ENCODE assay signal across 8 cellular contexts in the genomic region with DNA sequence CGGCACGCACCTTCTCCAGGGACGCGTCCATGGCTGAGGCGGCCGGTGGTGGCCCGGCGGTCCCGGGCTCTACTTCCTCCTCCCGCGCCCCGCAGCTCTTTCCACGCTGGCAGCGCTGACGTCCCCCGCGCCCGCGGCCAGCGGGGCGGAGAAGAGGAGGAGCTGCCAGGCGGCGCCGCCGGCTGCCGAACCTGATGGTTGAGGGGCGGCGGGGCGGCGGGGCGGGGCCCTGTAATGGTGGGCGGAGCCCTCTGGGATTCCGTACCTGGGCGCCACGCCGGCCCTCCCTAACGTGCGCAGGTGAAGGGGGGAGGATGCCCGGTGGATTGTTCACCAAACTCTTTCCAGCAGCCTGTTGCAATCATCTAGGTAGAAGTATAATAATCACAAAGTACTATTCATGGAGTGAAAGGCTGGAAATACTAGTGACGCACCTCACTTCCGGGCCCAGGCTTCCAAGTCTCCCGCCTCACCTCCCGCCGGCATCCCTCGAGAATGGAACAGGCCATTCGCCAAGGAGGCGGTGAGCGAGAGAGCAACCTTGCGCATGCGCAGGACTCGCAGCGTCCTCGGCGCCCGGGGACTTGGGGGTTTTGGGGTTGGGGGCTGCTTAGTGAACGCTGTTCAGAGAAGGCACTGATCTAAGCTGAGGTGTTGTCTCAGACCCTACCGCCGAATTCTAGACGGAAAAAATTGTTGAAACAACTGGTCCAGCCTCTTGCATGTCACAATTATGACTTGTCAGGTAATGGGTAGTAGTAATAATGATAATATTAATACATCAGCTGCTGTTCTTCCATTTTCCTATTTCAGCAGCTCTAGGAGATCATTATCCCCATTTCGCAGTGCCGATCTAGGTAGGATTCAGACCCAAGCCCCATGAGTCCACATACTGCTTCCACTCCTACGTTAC. TPM values are rescaled to one million over a fixed set of nuclear protein-coding genes. Genes with fewer than 3 reads are reported as not detected.
DNase-seq lines count a peak whose midpoint lies in the region; ATAC-seq and TF ChIP-seq lines count a peak whose summit lies in the region.
"Not testable (repeated sequence)": the region's sequence is repeated elsewhere in the genome, so short reads cannot be mapped to it uniquely, and the experiment has no call there.

No MANE protein-coding gene starts in this region.

- not testable (repeated sequence) for H3K9me3 Mint-ChIP-seq in CD8-positive, alpha-beta memory T cell; activated CD4-positive, alpha-beta memory T cell treated with anti-CD3 and anti-CD28 coated beads for 36 hours

- peaks cover 7 to 23% (median 15%) of the 10 kb centered on the region in 3 donors for H3K4me1 Mint-ChIP-seq in CD8-positive, alpha-beta memory T cell
- H3K4me1 Mint-ChIP-seq in activated CD4-positive, alpha-beta memory T cell treated with anti-CD3 and anti-CD28 coated beads for 36 hours (ENCODE audit: low read depth) = not testable (repeated sequence)

- not testable (repeated sequence) for H3K27me3 ChIP-seq in CD8-positive, alpha-beta memory T cell (ENCODE audit: insufficient read depth, low read length, poor library complexity, severe bottlenecking); HL-60 (ENCODE audit: insufficient read depth, poor library complexity, severe bottlenecking); dorsolateral prefrontal cortex

- POLR2A ChIA-PET in CD8-positive, alpha-beta memory T cell (lab: Charles Lee); activated CD4-positive, alpha-beta memory T cell treated with anti-CD3 and anti-CD28 coated beads for 36 hours (lab: Charles Lee): not testable (repeated sequence)

- WGBS in lower leg skin, 2 donors = 2% methylated on average over 21 to 27 of the region's 62 CpGs

- peak overlapping the region; percentile 64 for H3K27ac ChIP-seq in CD8-positive, alpha-beta memory T cell (ENCODE audit: low read depth, low read length)
- peak overlapping the region; percentile 76 for H3K27ac ChIP-seq in HL-60 (replicated peaks)
- H3K27ac ChIP-seq in dorsolateral prefrontal cortex = peak overlapping the region in 53 of 59 donors; percentile 8 to 89 (median 72)

- H3K36me3 Mint-ChIP-seq in CD8-positive, alpha-beta memory T cell; activated CD4-positive, alpha-beta memory T cell treated with anti-CD3 and anti-CD28 coated beads for 36 hours: not testable (repeated sequence)

- not testable (repeated sequence) for H3K36me3 ChIP-seq in CD8-positive, alpha-beta memory T cell (ENCODE audit: insufficient read depth, low read length)

- CTCF ChIA-PET in CD8-positive, alpha-beta memory T cell (lab: Charles Lee); activated CD4-positive, alpha-beta memory T cell treated with anti-CD3 and anti-CD28 coated beads for 36 hours (lab: Charles Lee): not testable (repeated sequence)

- TF ChIP-seq CTCF in HL-60 (IDR thresholded peaks at IDR 0.05; ENCODE audit: insufficient read depth, low read length); lower leg skin (IDR thresholded peaks at IDR 0.05): not testable (repeated sequence)
- TF ChIP-seq CTCF in dorsolateral prefrontal cortex (IDR thresholded peaks at IDR 0.05 in 54 of 56, conservative IDR thresholded peaks at IDR 0.05 in 2 of 56; ENCODE audit: low read depth in 1 of 56, partially characterized antibody in 56 of 56) = peak in 5 of 56 donors; percentile 5 to 29 (median 13)

- peak; percentile 71 for ATAC-seq in GM19468 (IDR thresholded peaks at IDR 0.05; ENCODE audit: extremely low read depth, unreplicated experiment)

- peak; percentile 91 to 94 (median 92) for DNase-seq in CD8-positive, alpha-beta memory T cell
- peak; percentile 73 to 88 for DNase-seq in HL-60 (ENCODE audit: low read depth in 1 of 2, low spot score in 1 of 2)
- DNase-seq in NCI-H82 (lab: John Stamatoyannopoulos, UW) = peak; percentile 95
- DNase-seq in activated CD4-positive, alpha-beta memory T cell treated with anti-CD3 and anti-CD28 coated beads for 36 hours = peak; percentile 93
- peak; percentile 65 to 92 (median 78) for DNase-seq in dorsolateral prefrontal cortex
- DNase-seq in lower leg skin (ENCODE audit: low spot score in 2 of 2) = peak; percentile 77 to 97
- DNase-seq in stimulated activated CD4-positive, alpha-beta T cell treated with anti-CD3 and anti-CD28 coated beads, Interleukin-4, amount 100 ng/mL, for 4 hours = peak; percentile 91 to 92

- not testable (repeated sequence) for H3K4me1 ChIP-seq in CD8-positive, alpha-beta memory T cell (ENCODE audit: insufficient read depth, low read length)

- peak overlapping the region; percentile 75 to 97 (median 92) for H3K27ac Mint-ChIP-seq in CD8-positive, alpha-beta memory T cell
- H3K27ac Mint-ChIP-seq in activated CD4-positive, alpha-beta memory T cell treated with anti-CD3 and anti-CD28 coated beads for 36 hours = peak overlapping the region; percentile 64

- H3K4me3 Mint-ChIP-seq in CD8-positive, alpha-beta memory T cell = peak overlapping the region; percentile 85 to 91 (median 88)
- H3K4me3 Mint-ChIP-seq in activated CD4-positive, alpha-beta memory T cell treated with anti-CD3 and anti-CD28 coated beads for 36 hours = peak overlapping the region; percentile 81

- H3K27me3 Mint-ChIP-seq in CD8-positive, alpha-beta memory T cell; activated CD4-positive, alpha-beta memory T cell treated with anti-CD3 and anti-CD28 coated beads for 36 hours: not testable (repeated sequence)

- intact Hi-C loops in activated CD4-positive, alpha-beta memory T cell treated with anti-CD3 and anti-CD28 coated beads for 36 hours (cut with micrococcal nuclease); dorsolateral prefrontal cortex (cut with DNase I); lower leg skin (cut with DNase I; ENCODE audit: low total_unique reads): not testable (repeated sequence)

- peak overlapping the region; percentile 66 for H3K4me3 ChIP-seq in CD8-positive, alpha-beta memory T cell (ENCODE audit: low read length)
- peak overlapping the region; percentile 63 for H3K4me3 ChIP-seq in HL-60 (replicated peaks; ENCODE audit: insufficient read depth, low read length)
- H3K4me3 ChIP-seq in dorsolateral prefrontal cortex = peak overlapping the region; percentile 51 to 86 (median 73)
- peak overlapping the region; percentile 68 for H3K4me3 ChIP-seq in lower leg skin (ENCODE audit: low read depth, poor library complexity, severe bottlenecking)

- TF ChIP-seq POLR2A in lower leg skin (IDR thresholded peaks at IDR 0.05) = peak in 1 of 2 donors; percentile 35

- not testable (repeated sequence) for H3K9me3 ChIP-seq in CD8-positive, alpha-beta memory T cell (ENCODE audit: low read length)

RNA-seq across cellular contexts. Expression of gene PDPR, which starts 48.1 kb away (rescaled TPM):
- 10 to 100 TPM; 21.1 to 21.8 TPM for total RNA-seq in CD8-positive, alpha-beta memory T cell
- 11.5 TPM for polyA plus RNA-seq in CD8-positive, alpha-beta memory T cell
- total RNA-seq in activated CD4-positive, alpha-beta memory T cell treated with anti-CD3 and anti-CD28 coated beads for 36 hours = 10 to 100 TPM; 13.9 to 15.7 TPM
- total RNA-seq in dorsolateral prefrontal cortex (10 to 100 TPM; 12.7 to 50.7 (median 30.6) TPM), lower leg skin (10 to 100 TPM; 14.2 to 30.3 (median 29.1) TPM)

Comparison
In these comparisons a context has a peak if more than half of its experiments do, and no peak if none do; other contexts are left out.
1. Peak in every context shown above with its lines: DNase-seq, ATAC-seq, H3K4me3 ChIP-seq and H3K27ac ChIP-seq.